In genomic region chr9:99237356-99237755, GRCh38 we compare ENCODE assay signal across 19 cellular contexts.
"Had no signal": no experiment of that assay in that cellular context is flagged by ENCODE, and none has a peak within 500 bp of the region (broad histone marks: within the 10 kb centered on the region; RNA-seq: fewer than 3 reads in every experiment).

No MANE protein-coding gene starts in this region.

- H3K9me3 Mint-ChIP-seq: activated CD4-positive, alpha-beta memory T cell treated with anti-CD3 and anti-CD28 coated beads, Interleukin-2, amount 10 ng/mL, durations not matched to agents 7 days and 5 days; endodermal cell; nephron progenitor cell; WTC11 had no signal

- DNase-seq: activated CD4-positive, alpha-beta memory T cell treated with anti-CD3 and anti-CD28 coated beads, Interleukin-2, amount 10 ng/mL, durations not matched to agents 7 days and 5 days; activated CD4-positive, alpha-beta T cell treated with anti-CD3 and anti-CD28 coated beads for 4 hours; activated CD8-positive, alpha-beta memory T cell treated with anti-CD3 and anti-CD28 coated beads, Interleukin-2, amount 10 ng/mL, durations not matched to agents 7 days and 5 days; activated naive CD4-positive, alpha-beta T cell; activated naive CD8-positive, alpha-beta T cell treated with anti-CD3 and anti-CD28 coated beads for 36 hours; amygdala; brain microvascular endothelial cell; central memory CD4-positive, alpha-beta T cell; colonic mucosa; endodermal cell; hypothalamus; islet precursor cell; left colon; lower lobe of right lung; nephron progenitor cell; occipital lobe; right cardiac atrium; SW 1271 had no signal

- H3K27me3 Mint-ChIP-seq: activated CD4-positive, alpha-beta memory T cell treated with anti-CD3 and anti-CD28 coated beads, Interleukin-2, amount 10 ng/mL, durations not matched to agents 7 days and 5 days; activated CD8-positive, alpha-beta memory T cell treated with anti-CD3 and anti-CD28 coated beads, Interleukin-2, amount 10 ng/mL, durations not matched to agents 7 days and 5 days; activated naive CD8-positive, alpha-beta T cell treated with anti-CD3 and anti-CD28 coated beads for 36 hours had no signal

- H3K4me3 Mint-ChIP-seq: activated CD4-positive, alpha-beta memory T cell treated with anti-CD3 and anti-CD28 coated beads, Interleukin-2, amount 10 ng/mL, durations not matched to agents 7 days and 5 days; activated CD8-positive, alpha-beta memory T cell treated with anti-CD3 and anti-CD28 coated beads, Interleukin-2, amount 10 ng/mL, durations not matched to agents 7 days and 5 days; activated naive CD8-positive, alpha-beta T cell treated with anti-CD3 and anti-CD28 coated beads for 36 hours; endodermal cell; nephron progenitor cell; WTC11 had no signal

- H3K27ac Mint-ChIP-seq: activated CD4-positive, alpha-beta memory T cell treated with anti-CD3 and anti-CD28 coated beads, Interleukin-2, amount 10 ng/mL, durations not matched to agents 7 days and 5 days; activated CD8-positive, alpha-beta memory T cell treated with anti-CD3 and anti-CD28 coated beads, Interleukin-2, amount 10 ng/mL, durations not matched to agents 7 days and 5 days; activated naive CD8-positive, alpha-beta T cell treated with anti-CD3 and anti-CD28 coated beads for 36 hours; endodermal cell; nephron progenitor cell; WTC11 had no signal

- ATAC-seq: activated CD8-positive, alpha-beta memory T cell treated with anti-CD3 and anti-CD28 coated beads, Interleukin-2, amount 10 ng/mL, durations not matched to agents 7 days and 5 days; left colon; lower lobe of right lung; right cardiac atrium; WTC11 had no signal

- H3K4me1 Mint-ChIP-seq: WTC11 had no signal
